Comparison of ENCODE assay signal across 9 cellular contexts in genomic region chr12:23950011-23950774, GRCh38. TPM values are rescaled to one million over a fixed set of nuclear protein-coding genes. Genes with fewer than 3 reads are reported as not detected.
DNase-seq lines count a peak whose midpoint lies in the region; ATAC-seq and TF ChIP-seq lines count a peak whose summit lies in the region.
"Had no signal": no experiment of that assay in that cellular context is flagged by ENCODE, and none has a peak within 500 bp of the region (broad histone marks: within the 10 kb centered on the region; RNA-seq: fewer than 3 reads in every experiment).

No MANE protein-coding gene starts in this region.

- H3K4me1 Mint-ChIP-seq in HFFc6 (ENCODE audit: low read depth) = no peaks in the 10 kb centered on the region

- no peak overlapping the region for H3K4me3 Mint-ChIP-seq in HFFc6

- no peaks in the 10 kb centered on the region for H3K36me3 Mint-ChIP-seq in HFFc6 (ENCODE audit: low read depth)

- TF ChIP-seq CTCF in AG04450 (IDR thresholded peaks at IDR 0.05; ENCODE audit: low read depth, low read length) (no peak; the same call in 1 of the 2 replicates), fibroblast of lung (conservative IDR thresholded peaks at IDR 0.05 in 1 of 2, IDR thresholded peaks at IDR 0.05 in 1 of 2; ENCODE audit: low read depth in 1 of 2, low read length in 2 of 2) (peak in 1 of 2 donors; percentile 22), HFFc6 (IDR thresholded peaks at IDR 0.05) (no peak)

- H3K27me3 ChIP-seq in AG04450 (ENCODE audit: control insufficient read depth, insufficient read depth, low read length) = no peaks in the 10 kb centered on the region
- no peaks in the 10 kb centered on the region for H3K27me3 ChIP-seq in fibroblast of lung (ENCODE audit: control insufficient read depth, insufficient read depth, low read length)
- H3K27me3 ChIP-seq in muscle layer of colon (ENCODE audit: control insufficient read depth in 1 of 2, insufficient read depth in 2 of 2, low read length in 2 of 2) = no peaks in the 10 kb centered on the region

- H3K9ac ChIP-seq in fibroblast of lung (ENCODE audit: insufficient read depth, low read length) (peak overlapping the region; percentile 41), muscle layer of colon (ENCODE audit: low read length) (peak overlapping the region; percentile 28)

- H4K20me1 ChIP-seq in fibroblast of lung (ENCODE audit: control insufficient read depth, extremely low read depth, insufficient read depth, low read length) = no peaks in the 10 kb centered on the region

- H3K4me3 ChIP-seq in AG04450 (ENCODE audit: low read depth, low read length) (peak overlapping the region; percentile 60), fibroblast of lung (replicated peaks in 1 of 4; ENCODE audit: control extremely low read depth in 1 of 4, insufficient read depth in 1 of 4, low read depth in 3 of 4, low read length in 4 of 4) (peak overlapping the region; percentile 45 to 74 (median 63)), muscle layer of colon (ENCODE audit: low read depth in 1 of 2, low read length in 2 of 2) (peak overlapping the region; percentile 9 to 67)

- H3K4me2 ChIP-seq in fibroblast of lung (ENCODE audit: extremely low read depth, insufficient read depth, low read length) = peak overlapping the region; percentile 95

- H3K9me3 Mint-ChIP-seq in HFFc6 = peaks cover 5% of the 10 kb centered on the region; the same call in 1 of the 2 replicates

- H3K36me3 ChIP-seq in fibroblast of lung (ENCODE audit: control insufficient read depth, insufficient read depth, low read length) (no peaks in the 10 kb centered on the region), muscle layer of colon (ENCODE audit: insufficient read depth, low read length) (no peaks in the 10 kb centered on the region)

- H2AFZ ChIP-seq in fibroblast of lung (ENCODE audit: low read length) = peak overlapping the region; percentile 47

- no peak overlapping the region for H3K27ac ChIP-seq in AG04450 (ENCODE audit: low read depth, low read length)
- no peak overlapping the region for H3K27ac ChIP-seq in fibroblast of lung (ENCODE audit: insufficient read depth, low read length)
- no peak overlapping the region for H3K27ac ChIP-seq in muscle layer of colon (ENCODE audit: low read depth, low read length)

- DNase-seq in AG04450 (ENCODE audit: low read depth, low spot score) = no peak
- peak; percentile 70 for DNase-seq in NCI-H69 (lab: John Stamatoyannopoulos, UW)
- DNase-seq in fibroblast of lung (ENCODE audit: low read depth in 2 of 2) = peak in 1 of 2 donors; percentile 23
- no peak for DNase-seq in HFFc6
- DNase-seq: activated CD4-positive, CD25-positive, alpha-beta regulatory T cell had no signal

- no peaks in the 10 kb centered on the region for H3K79me2 ChIP-seq in fibroblast of lung (ENCODE audit: control insufficient read depth, insufficient read depth, low read length)

- ATAC-seq in GM19452 (IDR thresholded peaks at IDR 0.05; ENCODE audit: unreplicated experiment) = no peak
- ATAC-seq in HG02938 (IDR thresholded peaks at IDR 0.05; ENCODE audit: unreplicated experiment) = no peak
- ATAC-seq in HG02840 (IDR thresholded peaks at IDR 0.05; ENCODE audit: low FRiP score, unreplicated experiment) = no peak

- POLR2A ChIA-PET in AG04450 (lab: Yijun Ruan, JAX) = no interaction called here

- CTCF ChIA-PET in AG04450 (lab: Charles Lee) = interaction anchor here (1.3 kb wide), 1 partner anchor 10 kb away, joined by 3 read pairs; no protein-coding TSS in a partner anchor

- no peaks in the 10 kb centered on the region for H3K4me1 ChIP-seq in fibroblast of lung (ENCODE audit: control insufficient read depth, extremely low read depth, insufficient read depth, low read length)
- H3K4me1 ChIP-seq in muscle layer of colon (ENCODE audit: insufficient read depth, low read length) = peaks cover 4% of the 10 kb centered on the region

- no peak overlapping the region for H3K27ac Mint-ChIP-seq in HFFc6

- H3K27me3 Mint-ChIP-seq in HFFc6 (ENCODE audit: insufficient read depth) = peaks cover 1% of the 10 kb centered on the region; the same call in 1 of the 2 replicates

- H3K9me3 ChIP-seq in AG04450 (ENCODE audit: control insufficient read depth, insufficient read depth, low read length) = no peaks in the 10 kb centered on the region
- H3K9me3 ChIP-seq in fibroblast of lung (ENCODE audit: control insufficient read depth, insufficient read depth, low read depth, low read length) = no peaks in the 10 kb centered on the region
- no peaks in the 10 kb centered on the region for H3K9me3 ChIP-seq in muscle layer of colon (ENCODE audit: low read length)

RNA-seq across cellular contexts. Expression of gene SOX5, which starts 0.7 kb away (rescaled TPM):
- polyA plus RNA-seq in AG04450 (2011; rRNA removed) (6.7 and 7.5 TPM in 2 replicates), fibroblast of lung (9.2 and 12.4 TPM in 2 replicates)
- 55.9 and 66.1 TPM in 2 replicates for polyA minus RNA-seq in AG04450 (2011; rRNA and poly(A)+ RNA removed)
- total RNA-seq in fibroblast of lung = 16.4 and 32.0 TPM in 2 replicates
- 5.7 and 6.2 TPM in 2 replicates for polyA plus RNA-seq in fibroblast of lung (2012)
- polyA minus RNA-seq in fibroblast of lung (ENCODE audit: low replicate concordance) = 49.4 and 53.7 TPM in 2 replicates
- total RNA-seq in HFFc6 (2021; fragmentation: NEBNext Ultra II Directional; extraction: Animal tissue kit (Norgen Biotek cat#: 25700)) = not detected

Comparison
In these comparisons a context has a peak if more than half of its experiments do, and no peak if none do; other contexts are left out.
1. RNA of gene SOX5, which starts 0.7 kb away (total RNA-seq): 16.4 to 32.0 TPM in fibroblast of lung; not detected in HFFc6; every median in the first group is over 10 times any median in the second.
2. Peak in every context shown above with its lines, with median percentiles within 50 percentile points of each other: H3K4me3 ChIP-seq.